1 cellular context compared by ENCODE assay signal in genomic region chr12:6613776-6614512, GRCh38.
A peak's percentile ranks its signal among the peaks of the same experiment; 100 is the strongest.
TF ChIP-seq lines count a peak whose summit lies in the region.

No MANE protein-coding gene starts in this region.

TF ChIP-seq in K562, 482 proteins besides CTCF, POLR2A, EP300 and RAD21 (continued from another document and continues in another):
- TF ChIP-seq, protein P1, sequence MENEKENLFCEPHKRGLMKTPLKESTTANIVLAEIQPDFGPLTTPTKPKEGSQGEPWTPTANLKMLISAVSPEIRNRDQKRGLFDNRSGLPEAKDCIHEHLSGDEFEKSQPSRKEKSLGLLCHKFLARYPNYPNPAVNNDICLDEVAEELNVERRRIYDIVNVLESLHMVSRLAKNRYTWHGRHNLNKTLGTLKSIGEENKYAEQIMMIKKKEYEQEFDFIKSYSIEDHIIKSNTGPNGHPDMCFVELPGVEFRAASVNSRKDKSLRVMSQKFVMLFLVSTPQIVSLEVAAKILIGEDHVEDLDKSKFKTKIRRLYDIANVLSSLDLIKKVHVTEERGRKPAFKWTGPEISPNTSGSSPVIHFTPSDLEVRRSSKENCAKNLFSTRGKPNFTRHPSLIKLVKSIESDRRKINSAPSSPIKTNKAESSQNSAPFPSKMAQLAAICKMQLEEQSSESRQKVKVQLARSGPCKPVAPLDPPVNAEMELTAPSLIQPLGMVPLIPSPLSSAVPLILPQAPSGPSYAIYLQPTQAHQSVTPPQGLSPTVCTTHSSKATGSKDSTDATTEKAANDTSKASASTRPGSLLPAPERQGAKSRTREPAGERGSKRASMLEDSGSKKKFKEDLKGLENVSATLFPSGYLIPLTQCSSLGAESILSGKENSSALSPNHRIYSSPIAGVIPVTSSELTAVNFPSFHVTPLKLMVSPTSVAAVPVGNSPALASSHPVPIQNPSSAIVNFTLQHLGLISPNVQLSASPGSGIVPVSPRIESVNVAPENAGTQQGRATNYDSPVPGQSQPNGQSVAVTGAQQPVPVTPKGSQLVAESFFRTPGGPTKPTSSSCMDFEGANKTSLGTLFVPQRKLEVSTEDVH (IDR thresholded peaks at IDR 0.05; ENCODE audit: low read depth, partially characterized antibody): peak; percentile 51
- TF ChIP-seq, protein P2, sequence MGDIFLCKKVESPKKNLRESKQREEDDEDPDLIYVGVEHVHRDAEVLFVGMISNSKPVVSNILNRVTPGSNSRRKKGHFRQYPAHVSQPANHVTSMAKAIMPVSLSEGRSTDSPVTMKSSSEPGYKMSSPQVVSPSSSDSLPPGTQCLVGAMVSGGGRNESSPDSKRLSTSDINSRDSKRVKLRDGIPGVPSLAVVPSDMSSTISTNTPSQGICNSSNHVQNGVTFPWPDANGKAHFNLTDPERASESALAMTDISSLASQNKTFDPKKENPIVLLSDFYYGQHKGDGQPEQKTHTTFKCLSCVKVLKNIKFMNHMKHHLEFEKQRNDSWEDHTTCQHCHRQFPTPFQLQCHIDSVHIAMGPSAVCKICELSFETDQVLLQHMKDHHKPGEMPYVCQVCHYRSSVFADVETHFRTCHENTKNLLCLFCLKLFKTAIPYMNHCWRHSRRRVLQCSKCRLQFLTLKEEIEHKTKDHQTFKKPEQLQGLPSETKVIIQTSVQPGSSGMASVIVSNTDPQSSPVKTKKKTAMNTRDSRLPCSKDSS (IDR thresholded peaks at IDR 0.05; ENCODE audit: low read depth, partially characterized antibody): no peak
- TF ChIP-seq FOXP4 (CRISPR knock-in tag; IDR thresholded peaks at IDR 0.05; ENCODE audit: borderline replicate concordance) (peak; percentile 75; the same call in 1 of the 2 replicates), SMAD3 (CRISPR knock-in tag; conservative IDR thresholded peaks at IDR 0.05) (0 out of 2 replicates have a peak, but pooled peaks have one; percentile 45), LEF1 (IDR thresholded peaks at IDR 0.05) (0 out of 2 replicates have a peak, but pooled peaks have one; percentile 39), HDAC6 (IDR thresholded peaks at IDR 0.05; ENCODE audit: low read depth, low read length) (no peak), TAF1 (IDR thresholded peaks at IDR 0.05; ENCODE audit: control insufficient read depth, extremely low read depth, insufficient read depth, low read length, severe bottlenecking) (peak; percentile 20), DPF2 (IDR thresholded peaks at IDR 0.05) (peak; percentile 41; the same call in 1 of the 2 replicates), RFX1 (IDR thresholded peaks at IDR 0.05) (no peak), ZNF695 (CRISPR knock-in tag; IDR thresholded peaks at IDR 0.05) (no peak), TBP (optimal IDR thresholded peaks at IDR 0.05; ENCODE audit: low read depth, low read length) (peak; percentile 64), MYC (IDR thresholded peaks at IDR 0.05; ENCODE audit: low read depth, low read length) (peak; percentile 56; the same call in 1 of the 2 replicates), MYC (CRISPR knock-in tag; IDR thresholded peaks at IDR 0.05; ENCODE audit: borderline replicate concordance, low read depth) (no peak), DACH1 (IDR thresholded peaks at IDR 0.05; ENCODE audit: partially characterized antibody) (no peak), NFXL1 (CRISPR knock-in tag; IDR thresholded peaks at IDR 0.05) (0 out of 2 replicates have a peak, but pooled peaks have one; percentile 31), CBX5 (IDR thresholded peaks at IDR 0.05; ENCODE audit: borderline replicate concordance, low read depth) (0 out of 2 replicates have a peak, but pooled peaks have one; percentile 6), ZEB2 (IDR thresholded peaks at IDR 0.05) (no peak), XRCC4 (IDR thresholded peaks at IDR 0.05; ENCODE audit: extremely low read depth, insufficient read depth, insufficient read length) (no peak), CHD2 (IDR thresholded peaks at IDR 0.05; ENCODE audit: low read depth, low read length) (no peak), ZNF766 (CRISPR knock-in tag; conservative IDR thresholded peaks at IDR 0.05) (peak; percentile 84), HNRNPL (IDR thresholded peaks at IDR 0.05; ENCODE audit: low read depth, low read length) (no peak), ZNF584 (CRISPR knock-in tag; IDR thresholded peaks at IDR 0.05; ENCODE audit: low read depth) (peak; percentile 87), ZNF431 (CRISPR knock-in tag; IDR thresholded peaks at IDR 0.05) (0 out of 2 replicates have a peak, but pooled peaks have one; percentile 47), TOE1 (IDR thresholded peaks at IDR 0.05; ENCODE audit: borderline replicate concordance) (peak; percentile 59), TOE1 (CRISPR knock-in tag; IDR thresholded peaks at IDR 0.05; ENCODE audit: borderline replicate concordance, low read depth) (no peak), RB1 (IDR thresholded peaks at IDR 0.05; ENCODE audit: low read depth) (no peak; the same call in 1 of the 2 replicates), JUND (IDR thresholded peaks at IDR 0.05; ENCODE audit: borderline replicate concordance, low read depth, low read length) (peak; percentile 24; the same call in 1 of the 2 replicates), JUND (tag; IDR thresholded peaks at IDR 0.05; ENCODE audit: borderline replicate concordance, low read depth, low read length) (peak; percentile 57; the same call in 1 of the 3 replicates)
- TF ChIP-seq, protein P3, sequence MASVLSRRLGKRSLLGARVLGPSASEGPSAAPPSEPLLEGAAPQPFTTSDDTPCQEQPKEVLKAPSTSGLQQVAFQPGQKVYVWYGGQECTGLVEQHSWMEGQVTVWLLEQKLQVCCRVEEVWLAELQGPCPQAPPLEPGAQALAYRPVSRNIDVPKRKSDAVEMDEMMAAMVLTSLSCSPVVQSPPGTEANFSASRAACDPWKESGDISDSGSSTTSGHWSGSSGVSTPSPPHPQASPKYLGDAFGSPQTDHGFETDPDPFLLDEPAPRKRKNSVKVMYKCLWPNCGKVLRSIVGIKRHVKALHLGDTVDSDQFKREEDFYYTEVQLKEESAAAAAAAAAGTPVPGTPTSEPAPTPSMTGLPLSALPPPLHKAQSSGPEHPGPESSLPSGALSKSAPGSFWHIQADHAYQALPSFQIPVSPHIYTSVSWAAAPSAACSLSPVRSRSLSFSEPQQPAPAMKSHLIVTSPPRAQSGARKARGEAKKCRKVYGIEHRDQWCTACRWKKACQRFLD (CRISPR knock-in tag; IDR thresholded peaks at IDR 0.05): peak; percentile 52
- TF ChIP-seq, protein P4, sequence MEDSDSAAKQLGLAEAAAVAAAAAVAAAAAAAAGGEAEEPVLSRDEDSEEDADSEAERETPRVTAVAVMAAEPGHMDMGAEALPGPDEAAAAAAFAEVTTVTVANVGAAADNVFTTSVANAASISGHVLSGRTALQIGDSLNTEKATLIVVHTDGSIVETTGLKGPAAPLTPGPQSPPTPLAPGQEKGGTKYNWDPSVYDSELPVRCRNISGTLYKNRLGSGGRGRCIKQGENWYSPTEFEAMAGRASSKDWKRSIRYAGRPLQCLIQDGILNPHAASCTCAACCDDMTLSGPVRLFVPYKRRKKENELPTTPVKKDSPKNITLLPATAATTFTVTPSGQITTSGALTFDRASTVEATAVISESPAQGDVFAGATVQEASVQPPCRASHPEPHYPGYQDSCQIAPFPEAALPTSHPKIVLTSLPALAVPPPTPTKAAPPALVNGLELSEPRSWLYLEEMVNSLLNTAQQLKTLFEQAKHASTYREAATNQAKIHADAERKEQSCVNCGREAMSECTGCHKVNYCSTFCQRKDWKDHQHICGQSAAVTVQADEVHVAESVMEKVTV (CRISPR knock-in tag; IDR thresholded peaks at IDR 0.05): no peak
- TF ChIP-seq, protein P5, sequence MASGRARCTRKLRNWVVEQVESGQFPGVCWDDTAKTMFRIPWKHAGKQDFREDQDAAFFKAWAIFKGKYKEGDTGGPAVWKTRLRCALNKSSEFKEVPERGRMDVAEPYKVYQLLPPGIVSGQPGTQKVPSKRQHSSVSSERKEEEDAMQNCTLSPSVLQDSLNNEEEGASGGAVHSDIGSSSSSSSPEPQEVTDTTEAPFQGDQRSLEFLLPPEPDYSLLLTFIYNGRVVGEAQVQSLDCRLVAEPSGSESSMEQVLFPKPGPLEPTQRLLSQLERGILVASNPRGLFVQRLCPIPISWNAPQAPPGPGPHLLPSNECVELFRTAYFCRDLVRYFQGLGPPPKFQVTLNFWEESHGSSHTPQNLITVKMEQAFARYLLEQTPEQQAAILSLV (tag; IDR thresholded peaks at IDR 0.05): no peak
- TF ChIP-seq, protein P6, sequence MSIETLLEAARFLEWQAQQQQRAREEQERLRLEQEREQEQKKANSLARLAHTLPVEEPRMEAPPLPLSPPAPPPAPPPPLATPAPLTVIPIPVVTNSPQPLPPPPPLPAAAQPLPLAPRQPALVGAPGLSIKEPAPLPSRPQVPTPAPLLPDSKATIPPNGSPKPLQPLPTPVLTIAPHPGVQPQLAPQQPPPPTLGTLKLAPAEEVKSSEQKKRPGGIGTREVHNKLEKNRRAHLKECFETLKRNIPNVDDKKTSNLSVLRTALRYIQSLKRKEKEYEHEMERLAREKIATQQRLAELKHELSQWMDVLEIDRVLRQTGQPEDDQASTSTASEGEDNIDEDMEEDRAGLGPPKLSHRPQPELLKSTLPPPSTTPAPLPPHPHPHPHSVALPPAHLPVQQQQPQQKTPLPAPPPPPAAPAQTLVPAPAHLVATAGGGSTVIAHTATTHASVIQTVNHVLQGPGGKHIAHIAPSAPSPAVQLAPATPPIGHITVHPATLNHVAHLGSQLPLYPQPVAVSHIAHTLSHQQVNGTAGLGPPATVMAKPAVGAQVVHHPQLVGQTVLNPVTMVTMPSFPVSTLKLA (conservative IDR thresholded peaks at IDR 0.05): peak in 1 of 2 experiments; percentile 47; a peak in 2 of 4 replicates
- TF ChIP-seq, protein P7, sequence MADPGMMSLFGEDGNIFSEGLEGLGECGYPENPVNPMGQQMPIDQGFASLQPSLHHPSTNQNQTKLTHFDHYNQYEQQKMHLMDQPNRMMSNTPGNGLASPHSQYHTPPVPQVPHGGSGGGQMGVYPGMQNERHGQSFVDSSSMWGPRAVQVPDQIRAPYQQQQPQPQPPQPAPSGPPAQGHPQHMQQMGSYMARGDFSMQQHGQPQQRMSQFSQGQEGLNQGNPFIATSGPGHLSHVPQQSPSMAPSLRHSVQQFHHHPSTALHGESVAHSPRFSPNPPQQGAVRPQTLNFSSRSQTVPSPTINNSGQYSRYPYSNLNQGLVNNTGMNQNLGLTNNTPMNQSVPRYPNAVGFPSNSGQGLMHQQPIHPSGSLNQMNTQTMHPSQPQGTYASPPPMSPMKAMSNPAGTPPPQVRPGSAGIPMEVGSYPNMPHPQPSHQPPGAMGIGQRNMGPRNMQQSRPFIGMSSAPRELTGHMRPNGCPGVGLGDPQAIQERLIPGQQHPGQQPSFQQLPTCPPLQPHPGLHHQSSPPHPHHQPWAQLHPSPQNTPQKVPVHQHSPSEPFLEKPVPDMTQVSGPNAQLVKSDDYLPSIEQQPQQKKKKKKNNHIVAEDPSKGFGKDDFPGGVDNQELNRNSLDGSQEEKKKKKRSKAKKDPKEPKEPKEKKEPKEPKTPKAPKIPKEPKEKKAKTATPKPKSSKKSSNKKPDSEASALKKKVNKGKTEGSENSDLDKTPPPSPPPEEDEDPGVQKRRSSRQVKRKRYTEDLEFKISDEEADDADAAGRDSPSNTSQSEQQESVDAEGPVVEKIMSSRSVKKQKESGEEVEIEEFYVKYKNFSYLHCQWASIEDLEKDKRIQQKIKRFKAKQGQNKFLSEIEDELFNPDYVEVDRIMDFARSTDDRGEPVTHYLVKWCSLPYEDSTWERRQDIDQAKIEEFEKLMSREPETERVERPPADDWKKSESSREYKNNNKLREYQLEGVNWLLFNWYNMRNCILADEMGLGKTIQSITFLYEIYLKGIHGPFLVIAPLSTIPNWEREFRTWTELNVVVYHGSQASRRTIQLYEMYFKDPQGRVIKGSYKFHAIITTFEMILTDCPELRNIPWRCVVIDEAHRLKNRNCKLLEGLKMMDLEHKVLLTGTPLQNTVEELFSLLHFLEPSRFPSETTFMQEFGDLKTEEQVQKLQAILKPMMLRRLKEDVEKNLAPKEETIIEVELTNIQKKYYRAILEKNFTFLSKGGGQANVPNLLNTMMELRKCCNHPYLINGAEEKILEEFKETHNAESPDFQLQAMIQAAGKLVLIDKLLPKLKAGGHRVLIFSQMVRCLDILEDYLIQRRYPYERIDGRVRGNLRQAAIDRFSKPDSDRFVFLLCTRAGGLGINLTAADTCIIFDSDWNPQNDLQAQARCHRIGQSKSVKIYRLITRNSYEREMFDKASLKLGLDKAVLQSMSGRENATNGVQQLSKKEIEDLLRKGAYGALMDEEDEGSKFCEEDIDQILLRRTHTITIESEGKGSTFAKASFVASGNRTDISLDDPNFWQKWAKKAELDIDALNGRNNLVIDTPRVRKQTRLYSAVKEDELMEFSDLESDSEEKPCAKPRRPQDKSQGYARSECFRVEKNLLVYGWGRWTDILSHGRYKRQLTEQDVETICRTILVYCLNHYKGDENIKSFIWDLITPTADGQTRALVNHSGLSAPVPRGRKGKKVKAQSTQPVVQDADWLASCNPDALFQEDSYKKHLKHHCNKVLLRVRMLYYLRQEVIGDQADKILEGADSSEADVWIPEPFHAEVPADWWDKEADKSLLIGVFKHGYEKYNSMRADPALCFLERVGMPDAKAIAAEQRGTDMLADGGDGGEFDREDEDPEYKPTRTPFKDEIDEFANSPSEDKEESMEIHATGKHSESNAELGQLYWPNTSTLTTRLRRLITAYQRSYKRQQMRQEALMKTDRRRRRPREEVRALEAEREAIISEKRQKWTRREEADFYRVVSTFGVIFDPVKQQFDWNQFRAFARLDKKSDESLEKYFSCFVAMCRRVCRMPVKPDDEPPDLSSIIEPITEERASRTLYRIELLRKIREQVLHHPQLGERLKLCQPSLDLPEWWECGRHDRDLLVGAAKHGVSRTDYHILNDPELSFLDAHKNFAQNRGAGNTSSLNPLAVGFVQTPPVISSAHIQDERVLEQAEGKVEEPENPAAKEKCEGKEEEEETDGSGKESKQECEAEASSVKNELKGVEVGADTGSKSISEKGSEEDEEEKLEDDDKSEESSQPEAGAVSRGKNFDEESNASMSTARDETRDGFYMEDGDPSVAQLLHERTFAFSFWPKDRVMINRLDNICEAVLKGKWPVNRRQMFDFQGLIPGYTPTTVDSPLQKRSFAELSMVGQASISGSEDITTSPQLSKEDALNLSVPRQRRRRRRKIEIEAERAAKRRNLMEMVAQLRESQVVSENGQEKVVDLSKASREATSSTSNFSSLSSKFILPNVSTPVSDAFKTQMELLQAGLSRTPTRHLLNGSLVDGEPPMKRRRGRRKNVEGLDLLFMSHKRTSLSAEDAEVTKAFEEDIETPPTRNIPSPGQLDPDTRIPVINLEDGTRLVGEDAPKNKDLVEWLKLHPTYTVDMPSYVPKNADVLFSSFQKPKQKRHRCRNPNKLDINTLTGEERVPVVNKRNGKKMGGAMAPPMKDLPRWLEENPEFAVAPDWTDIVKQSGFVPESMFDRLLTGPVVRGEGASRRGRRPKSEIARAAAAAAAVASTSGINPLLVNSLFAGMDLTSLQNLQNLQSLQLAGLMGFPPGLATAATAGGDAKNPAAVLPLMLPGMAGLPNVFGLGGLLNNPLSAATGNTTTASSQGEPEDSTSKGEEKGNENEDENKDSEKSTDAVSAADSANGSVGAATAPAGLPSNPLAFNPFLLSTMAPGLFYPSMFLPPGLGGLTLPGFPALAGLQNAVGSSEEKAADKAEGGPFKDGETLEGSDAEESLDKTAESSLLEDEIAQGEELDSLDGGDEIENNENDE (IDR thresholded peaks at IDR 0.05; ENCODE audit: low read depth, low read length): no peak
